ENCODE assay signal across 28 cellular contexts in the genomic region with DNA sequence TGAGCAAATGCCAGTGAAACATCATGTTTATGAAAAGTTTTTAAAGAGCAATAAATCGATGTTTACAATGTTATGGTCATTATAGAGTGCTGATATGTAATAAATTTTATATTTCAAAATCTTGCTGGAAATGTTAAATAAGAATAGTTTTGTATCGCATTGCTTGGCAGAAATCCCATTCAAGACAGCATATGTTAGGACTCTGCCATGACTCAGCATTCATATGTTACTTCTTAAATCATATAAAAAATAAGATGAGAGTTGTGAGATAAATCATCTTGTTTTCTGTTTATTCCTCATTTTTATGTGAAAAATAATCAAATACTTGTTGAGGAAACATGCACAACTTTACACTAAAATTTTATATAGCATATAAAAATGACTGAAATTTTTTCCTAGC.
DNase-seq lines count a peak whose midpoint lies in the region; ATAC-seq and TF ChIP-seq lines count a peak whose summit lies in the region.
"Had no signal": no experiment of that assay in that cellular context is flagged by ENCODE, and none has a peak within 500 bp of the region (broad histone marks: within the 10 kb centered on the region; RNA-seq: fewer than 3 reads in every experiment).

No MANE protein-coding gene starts in this region.

- H3K4me3 Mint-ChIP-seq in activated CD4-positive, alpha-beta memory T cell treated with anti-CD3 and anti-CD28 coated beads, Interleukin-2, amount 10 ng/mL, durations not matched to agents 7 days and 5 days: no peak overlapping the region
- H3K4me3 Mint-ChIP-seq: activated naive CD4-positive, alpha-beta T cell treated with anti-CD3 and anti-CD28 coated beads for 36 hours; activated T-cell treated with anti-CD3 and anti-CD28 coated beads, Interleukin-2, amount 50 U/mL, for 4 hours; CD8-positive, alpha-beta memory T cell; naive thymus-derived CD4-positive, alpha-beta T cell had no signal

- ATAC-seq in GM18861 (IDR thresholded peaks at IDR 0.05; ENCODE audit: unreplicated experiment): no peak
- ATAC-seq: activated T-cell treated with anti-CD3 and anti-CD28 coated beads, Interleukin-2, amount 50 U/mL, for 4 hours; esophagus mucosa; naive thymus-derived CD4-positive, alpha-beta T cell; stimulated activated naive CD8-positive, alpha-beta T cell treated with anti-CD3 and anti-CD28 coated beads, Interleukin-15, Interleukin-2, amounts not matched to agents 100 U/mL and 50 U/mL, for 24 hours had no signal

- H3K36me3 Mint-ChIP-seq in activated CD4-positive, alpha-beta memory T cell treated with anti-CD3 and anti-CD28 coated beads, Interleukin-2, amount 10 ng/mL, durations not matched to agents 7 days and 5 days (ENCODE audit: low read depth): no peaks in the 10 kb centered on the region
- H3K36me3 Mint-ChIP-seq: CD8-positive, alpha-beta memory T cell; naive thymus-derived CD4-positive, alpha-beta T cell had no signal

- H3K27ac Mint-ChIP-seq in activated CD4-positive, alpha-beta memory T cell treated with anti-CD3 and anti-CD28 coated beads, Interleukin-2, amount 10 ng/mL, durations not matched to agents 7 days and 5 days: no peak overlapping the region
- H3K27ac Mint-ChIP-seq: activated naive CD4-positive, alpha-beta T cell treated with anti-CD3 and anti-CD28 coated beads for 36 hours; CD8-positive, alpha-beta memory T cell; naive thymus-derived CD4-positive, alpha-beta T cell had no signal

- POLR2A ChIA-PET in activated CD4-positive, alpha-beta memory T cell treated with anti-CD3 and anti-CD28 coated beads, Interleukin-2, amount 10 ng/mL, durations not matched to agents 7 days and 5 days (lab: Charles Lee): no interaction called here

- CTCF ChIA-PET in activated CD4-positive, alpha-beta memory T cell treated with anti-CD3 and anti-CD28 coated beads, Interleukin-2, amount 10 ng/mL, durations not matched to agents 7 days and 5 days (lab: Charles Lee): no interaction called here

- no peak for TF ChIP-seq CTCF in astrocyte of the spinal cord (IDR thresholded peaks at IDR 0.05; ENCODE audit: low read depth, low read length)

- H3K4me1 Mint-ChIP-seq in activated CD4-positive, alpha-beta memory T cell treated with anti-CD3 and anti-CD28 coated beads, Interleukin-2, amount 10 ng/mL, durations not matched to agents 7 days and 5 days: no peaks in the 10 kb centered on the region
- H3K4me1 Mint-ChIP-seq: CD8-positive, alpha-beta memory T cell; naive thymus-derived CD4-positive, alpha-beta T cell had no signal

- H3K9me3 Mint-ChIP-seq in activated CD4-positive, alpha-beta memory T cell treated with anti-CD3 and anti-CD28 coated beads, Interleukin-2, amount 10 ng/mL, durations not matched to agents 7 days and 5 days: peaks cover 2% of the 10 kb centered on the region
- H3K9me3 Mint-ChIP-seq: activated naive CD4-positive, alpha-beta T cell treated with anti-CD3 and anti-CD28 coated beads for 36 hours had no signal

- H3K4me3 ChIP-seq in astrocyte of the spinal cord (ENCODE audit: low read depth, low read length): no peak overlapping the region
- H3K4me3 ChIP-seq: left ventricle myocardium inferior, MG63, tibial nerve had no signal

- no peaks in the 10 kb centered on the region for H3K27me3 Mint-ChIP-seq in activated CD4-positive, alpha-beta memory T cell treated with anti-CD3 and anti-CD28 coated beads, Interleukin-2, amount 10 ng/mL, durations not matched to agents 7 days and 5 days
- H3K27me3 Mint-ChIP-seq: CD8-positive, alpha-beta memory T cell; naive thymus-derived CD4-positive, alpha-beta T cell had no signal

- in situ Hi-C loops in astrocyte of the spinal cord (cut with HindIII; ENCODE audit: low sequenced_read_pairs): no loop called here

- DNase-seq in GM04504 (ENCODE audit: low read depth) (peak; percentile 33), NCI-H446 treated with DMSO at 0.1 percent for 48 hours (lab: John Stamatoyannopoulos, UW) (peak; percentile 32), astrocyte of the spinal cord (ENCODE audit: low read depth, low spot score) (peak; percentile 29), fibroblast of the conjunctiva (ENCODE audit: low read depth) (peak; percentile 46), DMS153 treated with DMSO at 0.1 percent for 48 hours (lab: John Stamatoyannopoulos, UW; ENCODE audit: unreplicated experiment) (no peak)
- DNase-seq in activated T-cell treated with anti-CD3 and anti-CD28 coated beads, Interleukin-2, amount 50 U/mL, for 1 hour: no peak
- no peak for DNase-seq in activated CD4-positive, alpha-beta memory T cell treated with anti-CD3 and anti-CD28 coated beads, Interleukin-2, amount 10 ng/mL, durations not matched to agents 7 days and 5 days
- DNase-seq: activated CD4-positive, CD25-positive, alpha-beta regulatory T cell treated with anti-CD3 and anti-CD28 coated beads, Interleukin-2, amount 50 U/mL, for 72 hours; activated CD8-positive, alpha-beta memory T cell treated with anti-CD3 and anti-CD28 coated beads for 24 hours; activated naive CD4-positive, alpha-beta T cell treated with anti-CD3 and anti-CD28 coated beads for 36 hours; activated T-cell treated with anti-CD3 and anti-CD28 coated beads, Interleukin-2, amount 50 U/mL, for 4 hours; anterior cingulate cortex; CD8-positive, alpha-beta memory T cell; cerebellar nuclear complex; DND-41; effector memory CD4-positive, alpha-beta T cell; left ventricle myocardium inferior; MG63; naive thymus-derived CD4-positive, alpha-beta T cell; NCI-H1417; NCI-H69; occipital lobe; small intestine; stimulated activated CD4-positive, alpha-beta T cell treated with anti-CD3 and anti-CD28 coated beads, Interleukin-4, amount 100 ng/mL, for 1 hour; stimulated activated naive CD8-positive, alpha-beta T cell treated with anti-CD3 and anti-CD28 coated beads, Interleukin-15, Interleukin-2, amounts not matched to agents 100 U/mL and 50 U/mL, for 24 hours had no signal

Comparison
In these comparisons a context has a peak if more than half of its experiments do, and no peak if none do; other contexts are left out.
1. DNase-seq: peak in GM04504 (single experiment), NCI-H446 treated with DMSO at 0.1 percent for 48 hours (single experiment), astrocyte of the spinal cord (single experiment) and fibroblast of the conjunctiva (single experiment); none in activated T-cell treated with anti-CD3 and anti-CD28 coated beads, Interleukin-2, amount 50 U/mL, for 1 hour (single experiment), DMS153 treated with DMSO at 0.1 percent for 48 hours (single experiment) and activated CD4-positive, alpha-beta memory T cell treated with anti-CD3 and anti-CD28 coated beads, Interleukin-2, amount 10 ng/mL, durations not matched to agents 7 days and 5 days (single experiment).